Comparison of ENCODE assay signal across 19 cellular contexts in genomic region chr17:61007980-61008379, GRCh38.
DNase-seq lines count a peak whose midpoint lies in the region; ATAC-seq and TF ChIP-seq lines count a peak whose summit lies in the region.
"Had no signal": no experiment of that assay in that cellular context is flagged by ENCODE, and none has a peak within 500 bp of the region (broad histone marks: within the 10 kb centered on the region; RNA-seq: fewer than 3 reads in every experiment).

No MANE protein-coding gene starts in this region.

- intact Hi-C loops in transverse colon (cut with DNase I; ENCODE audit: low total_unique reads) = no loop called here

- H3K27me3 Mint-ChIP-seq in mesothelial cell of epicardium (ENCODE audit: low read depth) = no peaks in the 10 kb centered on the region
- H3K27me3 Mint-ChIP-seq: activated CD4-positive, alpha-beta memory T cell treated with anti-CD3 and anti-CD28 coated beads for 36 hours; activated T-helper 17 cell treated with anti-CD3 and anti-CD28 coated beads, Interleukin-2, amount 50 U/mL, for 72 hours; CD4-positive, CD25-positive, alpha-beta regulatory T cell; memory B cell had no signal

- 50 to 59% methylated on average over 3 of the region's 3 CpGs for WGBS in transverse colon (ENCODE audit: low coverage in 1 of 2), 2 donors

- peaks cover 0 to 3% (median 0%) of the 10 kb centered on the region in 4 donors for H3K4me1 ChIP-seq in transverse colon
- H3K4me1 ChIP-seq: ascending aorta had no signal

- no peak for TF ChIP-seq EP300 in transverse colon (IDR thresholded peaks at IDR 0.05; ENCODE audit: low read depth)

- TF ChIP-seq POLR2A in transverse colon (IDR thresholded peaks at IDR 0.05) = no peak

- peak overlapping the region in 2 of 4 donors; percentile 15 to 27 for H3K27ac ChIP-seq in transverse colon

- no peak overlapping the region for H3K4me3 ChIP-seq in transverse colon
- H3K4me3 ChIP-seq: ascending aorta had no signal

- H3K9me3 Mint-ChIP-seq in mesothelial cell of epicardium = no peaks in the 10 kb centered on the region
- H3K9me3 Mint-ChIP-seq: activated CD4-positive, alpha-beta memory T cell treated with anti-CD3 and anti-CD28 coated beads for 36 hours; activated T-helper 17 cell treated with anti-CD3 and anti-CD28 coated beads, Interleukin-2, amount 50 U/mL, for 72 hours; CD4-positive, CD25-positive, alpha-beta regulatory T cell had no signal

- in situ Hi-C loops in transverse colon (cut with MboI; ENCODE audit: low pct_ligation_motif_present in 1 of 4, low pct_unique_long_range_greater_than_20kb in 1 of 4, low sequenced_read_pairs in 3 of 4) = loop anchor here in 1 of 4 donors (25.0 kb wide), 1 partner anchor 379 kb away; the partner anchor contains the start of gene TBX2

- TF ChIP-seq CTCF in mesothelial cell of epicardium (IDR thresholded peaks at IDR 0.05; ENCODE audit: unreplicated experiment) (no peak), transverse colon (IDR thresholded peaks at IDR 0.05) (no peak)

- peaks cover 3% of the 10 kb centered on the region for H3K36me3 Mint-ChIP-seq in mesothelial cell of epicardium

- H3K9me3 ChIP-seq in transverse colon = no peaks in the 10 kb centered on the region
- H3K9me3 ChIP-seq: ascending aorta had no signal

- H3K4me1 Mint-ChIP-seq in mesothelial cell of epicardium = peaks cover 76% of the 10 kb centered on the region
- H3K4me1 Mint-ChIP-seq: activated T-helper 17 cell treated with anti-CD3 and anti-CD28 coated beads, Interleukin-2, amount 50 U/mL, for 72 hours; CD4-positive, CD25-positive, alpha-beta regulatory T cell; memory B cell had no signal

- H3K27ac Mint-ChIP-seq in mesothelial cell of epicardium = peak overlapping the region; percentile 70
- H3K27ac Mint-ChIP-seq: activated CD4-positive, alpha-beta memory T cell treated with anti-CD3 and anti-CD28 coated beads for 36 hours; activated T-helper 17 cell treated with anti-CD3 and anti-CD28 coated beads, Interleukin-2, amount 50 U/mL, for 72 hours; CD4-positive, CD25-positive, alpha-beta regulatory T cell; memory B cell had no signal

- H3K27me3 ChIP-seq in transverse colon = no peaks in the 10 kb centered on the region
- H3K27me3 ChIP-seq: ascending aorta had no signal

- DNase-seq in globus pallidus (ENCODE audit: low spot score) (peak; percentile 6), mesothelial cell of epicardium (ENCODE audit: low spot score in 2 of 2, unreplicated experiment in 2 of 2) (no peak), transverse colon (peak; percentile 48), NCI-H1092 treated with DMSO at 0.1 percent for 48 hours (lab: John Stamatoyannopoulos, UW) (no peak), mesenteric fat pad (ENCODE audit: low spot score) (no peak), SK-N-DZ (ENCODE audit: low spot score) (no peak)
- DNase-seq: activated CD4-positive, alpha-beta memory T cell treated with anti-CD3 and anti-CD28 coated beads for 36 hours; CD4-positive, CD25-positive, alpha-beta regulatory T cell; GF-D8; GOT3; Kasumi-1; NCI-H187 treated with DMSO at 0.1 percent for 48 hours; posterior cingulate gyrus; stimulated activated naive CD4-positive, alpha-beta T cell; T1000 had no signal

- H3K4me3 Mint-ChIP-seq in mesothelial cell of epicardium = no peak overlapping the region
- H3K4me3 Mint-ChIP-seq: activated CD4-positive, alpha-beta memory T cell treated with anti-CD3 and anti-CD28 coated beads for 36 hours; activated T-helper 17 cell treated with anti-CD3 and anti-CD28 coated beads, Interleukin-2, amount 50 U/mL, for 72 hours; CD4-positive, CD25-positive, alpha-beta regulatory T cell; memory B cell had no signal

- H3K36me3 ChIP-seq in transverse colon = no peaks in the 10 kb centered on the region
- H3K36me3 ChIP-seq: ascending aorta had no signal

- no peak for ATAC-seq in SK-N-SH treated with all-trans-retinoic acid at 6 μM for 48 hours
- ATAC-seq: activated T-helper 17 cell treated with anti-CD3 and anti-CD28 coated beads, Interleukin-2, amount 50 U/mL, for 72 hours had no signal

TF ChIP-seq in SK-N-SH treated with all-trans-retinoic acid at 6 μM for 48 hours, 23 proteins besides CTCF, POLR2A, EP300 and RAD21:
- TF ChIP-seq CSDC2 (CRISPR knock-in tag; IDR thresholded peaks at IDR 0.05) (0 out of 2 replicates have a peak, but pooled peaks have one; percentile 72), ISL1 (CRISPR knock-in tag; IDR thresholded peaks at IDR 0.05) (no peak), ZFP3 (CRISPR knock-in tag; IDR thresholded peaks at IDR 0.05) (peak; percentile 51; the same call in 1 of the 2 replicates)

Comparison
In these comparisons a context has a peak if more than half of its experiments do, and no peak if none do; other contexts are left out.
1. DNase-seq: peak in globus pallidus (single experiment) and transverse colon (single experiment); none in mesothelial cell of epicardium (0 of 2), NCI-H1092 treated with DMSO at 0.1 percent for 48 hours (single experiment), mesenteric fat pad (single experiment) and SK-N-DZ (single experiment).